In the genomic region with DNA sequence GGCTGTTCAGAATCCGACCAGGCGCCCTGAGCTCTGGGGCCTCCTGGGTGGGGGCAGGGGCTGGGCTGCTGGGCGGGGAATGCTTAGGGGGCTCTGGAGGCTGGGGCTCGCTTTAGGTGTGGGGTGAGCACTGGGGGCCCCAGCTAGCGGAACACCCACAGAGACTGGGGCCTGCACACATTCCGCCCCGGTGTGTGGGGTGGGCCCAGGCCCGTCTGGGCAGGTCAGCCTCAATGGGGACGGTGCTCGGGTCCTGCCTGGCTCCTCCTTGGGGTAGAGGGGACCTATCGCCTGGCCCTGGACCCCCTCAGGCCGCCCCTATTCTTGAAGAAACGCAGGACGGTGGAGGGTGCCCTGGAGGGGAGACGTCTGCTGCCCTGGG, we compare ENCODE assay signal across 23 cellular contexts.
DNase-seq lines count a peak whose midpoint lies in the region; ATAC-seq and TF ChIP-seq lines count a peak whose summit lies in the region.
"Had no signal": no experiment of that assay in that cellular context is flagged by ENCODE, and none has a peak within 500 bp of the region (broad histone marks: within the 10 kb centered on the region; RNA-seq: fewer than 3 reads in every experiment).

No MANE protein-coding gene starts in this region.

- H3K9me3 ChIP-seq in Peyer's patch, result no peaks in the 10 kb centered on the region
- H3K9me3 ChIP-seq in upper lobe of right lung, result no peaks in the 10 kb centered on the region
- H3K9me3 ChIP-seq: A549, BLaER1 had no signal

- H3K27me3 Mint-ChIP-seq in stimulated activated naive B cell treated with anti-CD40 and anti-IgM and Interleukin-4, amounts not matched to agents 10 μg/mL and 1 μg/mL and 100 μg/mL, for 72 hours, result no peaks in the 10 kb centered on the region

- H3K9me3 Mint-ChIP-seq in stimulated activated naive B cell treated with anti-CD40 and anti-IgM and Interleukin-4, amounts not matched to agents 10 μg/mL and 1 μg/mL and 100 μg/mL, for 72 hours, result no peaks in the 10 kb centered on the region

- TF ChIP-seq CTCF in Peyer's patch (IDR thresholded peaks at IDR 0.05) (no peak), upper lobe of right lung (IDR thresholded peaks at IDR 0.05) (no peak)

- H3K27ac Mint-ChIP-seq in stimulated activated naive B cell treated with anti-CD40 and anti-IgM and Interleukin-4, amounts not matched to agents 10 μg/mL and 1 μg/mL and 100 μg/mL, for 72 hours, result no peak overlapping the region

- H3K36me3 ChIP-seq in Peyer's patch (no peaks in the 10 kb centered on the region), upper lobe of right lung (no peaks in the 10 kb centered on the region)
- H3K36me3 ChIP-seq: BLaER1 had no signal

- H3K27me3 ChIP-seq in Peyer's patch, result no peaks in the 10 kb centered on the region
- H3K27me3 ChIP-seq in upper lobe of right lung, result no peaks in the 10 kb centered on the region
- H3K27me3 ChIP-seq: BLaER1 had no signal

- H3K4me3 ChIP-seq in Peyer's patch (no peak overlapping the region), upper lobe of right lung (no peak overlapping the region)
- H3K4me3 ChIP-seq: A549, BLaER1 had no signal

- intact Hi-C loops in upper lobe of right lung (cut with DNase I), result no loop called here

- no peaks in the 10 kb centered on the region for H3K4me1 ChIP-seq in Peyer's patch
- no peaks in the 10 kb centered on the region for H3K4me1 ChIP-seq in upper lobe of right lung
- H3K4me1 ChIP-seq: A549, BLaER1 had no signal

- peaks cover 0 to 9% of the 10 kb centered on the region in 2 donors for H3K4me1 Mint-ChIP-seq in stimulated activated naive B cell treated with anti-CD40 and anti-IgM and Interleukin-4, amounts not matched to agents 10 μg/mL and 1 μg/mL and 100 μg/mL, for 72 hours
- H3K4me1 Mint-ChIP-seq: neural crest cell had no signal

- peaks cover 0 to 5% of the 10 kb centered on the region in 2 donors for H3K36me3 Mint-ChIP-seq in stimulated activated naive B cell treated with anti-CD40 and anti-IgM and Interleukin-4, amounts not matched to agents 10 μg/mL and 1 μg/mL and 100 μg/mL, for 72 hours

- no peak for TF ChIP-seq POLR2A in Peyer's patch (IDR thresholded peaks at IDR 0.05)

- peak overlapping the region; percentile 72 to 79 for H3K4me3 Mint-ChIP-seq in stimulated activated naive B cell treated with anti-CD40 and anti-IgM and Interleukin-4, amounts not matched to agents 10 μg/mL and 1 μg/mL and 100 μg/mL, for 72 hours
- H3K4me3 Mint-ChIP-seq: neural crest cell had no signal

- no peak overlapping the region for H3K27ac ChIP-seq in Peyer's patch
- no peak overlapping the region for H3K27ac ChIP-seq in upper lobe of right lung
- H3K27ac ChIP-seq: A549, BLaER1 had no signal

- DNase-seq in activated T-cell treated with anti-CD3 and anti-CD28 coated beads, Interleukin-2, amount 50 U/mL, for 1 hour, result peak; percentile 5
- no peak for DNase-seq in activated T-cell treated with anti-CD3 and anti-CD28 coated beads for 4 hours
- peak in 2 of 3 donors; percentile 29 to 36 for DNase-seq in Peyer's patch
- peak; percentile 40 for DNase-seq in left lobe of liver (ENCODE audit: low spot score)
- DNase-seq in stimulated activated naive B cell treated with anti-CD40 and anti-IgM and Interleukin-4, amounts not matched to agents 10 μg/mL and 1 μg/mL and 100 μg/mL, for 72 hours, result no peak
- DNase-seq in upper lobe of right lung, result no peak
- DNase-seq: activated CD4-positive, alpha-beta T cell treated with anti-CD3 and anti-CD28 coated beads for 1 hour; activated naive CD4-positive, alpha-beta T cell; anterior cingulate cortex; caudate nucleus; foreskin melanocyte; hypothalamus; NCI-H1105 treated with DMSO at 0.1 percent for 48 hours; NCI-H2081 treated with DMSO at 0.1 percent for 48 hours; NCI-H510A; NK-92 treated with Interleukin-12 subunit alpha and Interleukin-12 subunit beta, amount 100 ng/mL, for 24 hours; stimulated activated CD4-positive, alpha-beta T cell treated with anti-CD3 and anti-CD28 coated beads, Interleukin-4, amount 100 ng/mL, for 4 hours had no signal

- ATAC-seq in left lobe of liver (no peak), HG03135 (IDR thresholded peaks at IDR 0.05; ENCODE audit: unreplicated experiment) (no peak), upper lobe of right lung (no peak), GM21576 (IDR thresholded peaks at IDR 0.05; ENCODE audit: unreplicated experiment) (no peak)
- ATAC-seq in stimulated activated naive B cell treated with anti-CD40 and anti-IgM and Interleukin-4, amounts not matched to agents 10 μg/mL and 1 μg/mL and 100 μg/mL, for 72 hours (replicated peaks), result no peak
- ATAC-seq: A549, SK-N-SH treated with all-trans-retinoic acid at 6 μM for 48 hours had no signal

Comparison
In these comparisons a context has a peak if more than half of its experiments do, and no peak if none do; other contexts are left out.
1. DNase-seq: peak in activated T-cell treated with anti-CD3 and anti-CD28 coated beads, Interleukin-2, amount 50 U/mL, for 1 hour (single experiment), Peyer's patch (2 of 3) and left lobe of liver (single experiment); none in activated T-cell treated with anti-CD3 and anti-CD28 coated beads for 4 hours (single experiment), stimulated activated naive B cell treated with anti-CD40 and anti-IgM and Interleukin-4, amounts not matched to agents 10 μg/mL and 1 μg/mL and 100 μg/mL, for 72 hours (single experiment) and upper lobe of right lung (single experiment).